In genomic region chr6:4090043-4090442, GRCh38 we compare ENCODE assay signal across 20 cellular contexts. TPM values are rescaled to one million over a fixed set of nuclear protein-coding genes. Genes with fewer than 3 reads are reported as not detected.
"Had no signal": no experiment of that assay in that cellular context is flagged by ENCODE, and none has a peak within 500 bp of the region (broad histone marks: within the 10 kb centered on the region; RNA-seq: fewer than 3 reads in every experiment).

No MANE protein-coding gene starts in this region.

RNA-seq across cellular contexts. Expression of gene FAM217A, which starts 11.1 kb away (rescaled TPM):
- total RNA-seq: activated naive CD4-positive, alpha-beta T cell treated with anti-CD3 and anti-CD28 coated beads for 36 hours; activated naive CD4-positive, alpha-beta T cell treated with anti-CD3 and anti-CD28 coated beads, Interleukin-2, amount 50 U/mL, for 72 hours; activated naive CD8-positive, alpha-beta T cell treated with anti-CD3 and anti-CD28 coated beads for 36 hours; activated naive CD8-positive, alpha-beta T cell treated with anti-CD3 and anti-CD28 coated beads, Interleukin-2, amount 10 ng/mL, durations not matched to agents 7 days and 5 days; activated T-cell treated with anti-CD3 and anti-CD28 coated beads, Interleukin-2, amount 50 U/mL, for 4 hours; activated T-cell treated with anti-CD3 and anti-CD28 coated beads, Interleukin-2, amount 50 U/mL, for 72 hours; activated T-helper 1 cell treated with anti-CD3 and anti-CD28 coated beads, Interleukin-12 subunit alpha, Interleukin-12 subunit beta, Interleukin-2, Interleukin-4 antibody, amounts not matched to agents 30 ng/mL and 10 ng/mL and 1 ng/mL, durations not matched to agents 14 hours and 24 hours and 36 hours; activated T-helper 17 cell treated with anti-CD3 and anti-CD28 coated beads, Interleukin-2, amount 50 U/mL, for 72 hours; activated T-helper 2 cell treated with anti-CD3 and anti-CD28 coated beads, Interferon-gamma antibody, Interleukin-2, Interleukin-4, amounts not matched to agents 10 μg/mL and 5 μg/mL and 100 μg/mL, durations not matched to agents 14 hours and 24 hours and 36 hours; adrenal gland; aorta; ascending aorta; astrocyte; body of pancreas; breast epithelium; bronchial epithelial cell; cardiac muscle cell; cardiac septum; cerebellum; chondrocyte had no signal
- polyA plus RNA-seq: adrenal gland, aorta, cardiac muscle cell had no signal
